In the genomic region with DNA sequence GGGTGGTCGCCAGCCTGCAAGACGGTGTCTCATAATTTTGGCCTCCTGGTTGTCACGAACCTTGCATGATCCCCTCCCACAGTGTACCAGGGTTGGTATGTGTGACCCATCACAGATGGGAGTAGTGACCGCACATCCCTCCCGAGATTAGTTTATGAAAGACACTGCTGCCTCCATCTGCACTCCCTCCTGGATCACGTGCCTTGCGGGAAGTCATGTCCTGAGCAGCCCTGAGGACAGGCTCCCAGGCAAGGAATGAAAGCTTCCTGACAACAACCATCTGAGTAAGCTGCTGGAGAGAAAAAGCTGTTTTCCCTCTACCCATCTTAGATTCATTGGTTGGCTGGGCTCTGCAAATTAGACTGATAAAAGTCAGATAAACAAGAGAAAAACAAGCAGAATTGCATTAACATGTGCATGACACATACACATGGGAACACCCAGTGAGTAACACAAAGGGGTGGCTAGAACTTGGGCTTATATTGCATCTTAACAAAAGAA, we compare ENCODE assay signal across 1 cellular context.
A peak's percentile ranks its signal among the peaks of the same experiment; 100 is the strongest.
TF ChIP-seq lines count a peak whose summit lies in the region.

No MANE protein-coding gene starts in this region.

TF ChIP-seq in IMR-90, 13 proteins besides CTCF, POLR2A, EP300 and RAD21:
- TF ChIP-seq MAFK (IDR thresholded peaks at IDR 0.05; ENCODE audit: low read depth, low read length): no peak
- TF ChIP-seq FOS (IDR thresholded peaks at IDR 0.05; ENCODE audit: low read depth, low read length): 0 out of 2 replicates have a peak, but pooled peaks have one; percentile 19
- no peak for TF ChIP-seq SMC3 (IDR thresholded peaks at IDR 0.05; ENCODE audit: low read depth, low read length)
- TF ChIP-seq CEBPB (IDR thresholded peaks at IDR 0.05; ENCODE audit: low read depth, low read length): peak; percentile 79
- TF ChIP-seq RFX5 (IDR thresholded peaks at IDR 0.05; ENCODE audit: low read depth, low read length): peak; percentile 44; the same call in 1 of the 2 replicates
- TF ChIP-seq RCOR1 (IDR thresholded peaks at IDR 0.05; ENCODE audit: insufficient replicate concordance, low read length): peak; percentile 18
- TF ChIP-seq, protein P1, sequence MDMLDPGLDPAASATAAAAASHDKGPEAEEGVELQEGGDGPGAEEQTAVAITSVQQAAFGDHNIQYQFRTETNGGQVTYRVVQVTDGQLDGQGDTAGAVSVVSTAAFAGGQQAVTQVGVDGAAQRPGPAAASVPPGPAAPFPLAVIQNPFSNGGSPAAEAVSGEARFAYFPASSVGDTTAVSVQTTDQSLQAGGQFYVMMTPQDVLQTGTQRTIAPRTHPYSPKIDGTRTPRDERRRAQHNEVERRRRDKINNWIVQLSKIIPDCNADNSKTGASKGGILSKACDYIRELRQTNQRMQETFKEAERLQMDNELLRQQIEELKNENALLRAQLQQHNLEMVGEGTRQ (IDR thresholded peaks at IDR 0.05; ENCODE audit: low read depth, low read length): peak; percentile 91
- TF ChIP-seq BHLHE40 (IDR thresholded peaks at IDR 0.05; ENCODE audit: low read depth, low read length): peak; percentile 95
- TF ChIP-seq MAZ (IDR thresholded peaks at IDR 0.05; ENCODE audit: borderline replicate concordance, low read depth, low read length): no peak
TF ChIP-seq in IMR-90: peak in this region for 6.
